In the genomic region with DNA sequence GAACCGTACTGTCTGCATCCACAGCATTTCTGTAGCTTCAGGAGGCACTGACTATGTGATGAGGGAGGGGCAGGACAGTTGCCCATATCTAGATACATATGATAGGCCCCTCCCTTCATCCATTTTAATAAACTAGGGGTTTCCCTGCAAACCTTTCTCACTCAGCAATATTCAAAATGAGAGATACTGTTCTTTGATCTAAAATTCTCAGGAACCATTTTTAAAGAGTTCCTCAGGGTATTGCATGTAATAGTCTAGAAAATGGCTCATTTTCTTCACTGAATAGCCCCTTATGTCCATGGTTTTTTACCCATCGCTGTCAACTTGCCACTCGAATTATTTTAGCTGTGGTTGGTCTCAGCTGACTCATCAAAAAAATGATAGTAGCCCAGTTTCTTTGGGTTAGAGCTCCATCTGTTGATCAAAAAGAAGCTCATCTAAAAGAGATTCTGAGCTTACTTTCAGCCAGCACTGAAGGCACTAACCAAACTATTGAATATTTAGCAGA, we compare ENCODE assay signal across 8 cellular contexts. TPM values are rescaled to one million over a fixed set of nuclear protein-coding genes. Genes with fewer than 3 reads are reported as not detected.
DNase-seq lines count a peak whose midpoint lies in the region; ATAC-seq and TF ChIP-seq lines count a peak whose summit lies in the region.

No MANE protein-coding gene starts in this region.

- H3K27ac ChIP-seq in OCI-LY3 (ENCODE audit: low read length) (peak overlapping the region; percentile 47), testis (no peak overlapping the region)

- H3K4me1 ChIP-seq in OCI-LY3 (ENCODE audit: low read length) (peaks cover 14% of the 10 kb centered on the region), testis (no peaks in the 10 kb centered on the region)

- H4K20me1 ChIP-seq in OCI-LY3 (ENCODE audit: insufficient read depth, low read length) = no peaks in the 10 kb centered on the region

- peak overlapping the region; percentile 5 to 73 (median 62) for H3K27ac Mint-ChIP-seq in brain

- no peaks in the 10 kb centered on the region for H3K27me3 ChIP-seq in OCI-LY3 (ENCODE audit: low read depth, low read length)
- no peaks in the 10 kb centered on the region for H3K27me3 ChIP-seq in kidney epithelial cell (ENCODE audit: control insufficient read depth, insufficient read depth, low read length)
- H3K27me3 ChIP-seq in testis = no peaks in the 10 kb centered on the region

- no peaks in the 10 kb centered on the region for H3K9me3 ChIP-seq in OCI-LY3 (ENCODE audit: insufficient read depth, low read length)
- H3K9me3 ChIP-seq in testis = no peaks in the 10 kb centered on the region

- H3K79me2 ChIP-seq in OCI-LY3 (ENCODE audit: low read length) = no peaks in the 10 kb centered on the region

- DNase-seq in DMS79 (lab: John Stamatoyannopoulos, UW) (peak; percentile 11), HPDE6-E6E7 (ENCODE audit: extremely low spot score) (peak; percentile 25), kidney epithelial cell (ENCODE audit: low read depth) (peak; percentile 28), testis (no peak)

- H2AFZ ChIP-seq in OCI-LY3 (ENCODE audit: low read depth, low read length) = peak overlapping the region; percentile 49; the same call in 1 of the 2 replicates

- ATAC-seq in GM18520 (IDR thresholded peaks at IDR 0.05; ENCODE audit: unreplicated experiment) (no peak), HG03135 (IDR thresholded peaks at IDR 0.05; ENCODE audit: unreplicated experiment) (no peak)

- 45 to 47% methylated on average over 3 of the region's 3 CpGs for WGBS in testis, 2 donors

- no peaks in the 10 kb centered on the region for H3K27me3 Mint-ChIP-seq in brain

- peak overlapping the region; percentile 37 for H3K9ac ChIP-seq in OCI-LY3 (ENCODE audit: low read length)

- TF ChIP-seq POLR2A in testis (IDR thresholded peaks at IDR 0.05) = no peak

- peaks cover 24% of the 10 kb centered on the region for H3K36me3 Mint-ChIP-seq in brain

- H3K4me1 Mint-ChIP-seq in brain = peaks cover 5% of the 10 kb centered on the region

- intact Hi-C loops in testis (cut with DNase I; ENCODE audit: low total_unique reads) = no loop called here

- H3K9me3 Mint-ChIP-seq in brain = no peaks in the 10 kb centered on the region

- TF ChIP-seq CTCF in OCI-LY3 (IDR thresholded peaks at IDR 0.05; ENCODE audit: low read depth, low read length) = peak; percentile 90
- peak; percentile 58 to 59 for TF ChIP-seq CTCF in brain (conservative IDR thresholded peaks at IDR 0.05)
- peak; percentile 52 for TF ChIP-seq CTCF in kidney epithelial cell (IDR thresholded peaks at IDR 0.05; ENCODE audit: insufficient read depth, low read length, poor library complexity, severe bottlenecking)
- TF ChIP-seq CTCF in testis (IDR thresholded peaks at IDR 0.05) = peak; percentile 20 to 38 (median 31)

- H3K4me3 ChIP-seq in OCI-LY3 (ENCODE audit: low read length) = peak overlapping the region; percentile 70
- H3K4me3 ChIP-seq in kidney epithelial cell (ENCODE audit: low read depth, low read length) = no peak overlapping the region
- H3K4me3 ChIP-seq in testis = no peak overlapping the region

- H3K4me2 ChIP-seq in OCI-LY3 (ENCODE audit: low read length) = peak overlapping the region; percentile 85

- H3K4me3 Mint-ChIP-seq in brain = peak overlapping the region in 1 of 5 experiments; percentile 15

- peaks cover 3% of the 10 kb centered on the region for H3K36me3 ChIP-seq in OCI-LY3 (replicated peaks; ENCODE audit: low read depth, low read length)
- H3K36me3 ChIP-seq in kidney epithelial cell (ENCODE audit: control insufficient read depth, insufficient read depth, low read length) = no peaks in the 10 kb centered on the region
- no peaks in the 10 kb centered on the region for H3K36me3 ChIP-seq in testis (ENCODE audit: low read depth, missing control alignments)

RNA-seq across cellular contexts. Expression of a gene that starts 37.0 kb away (rescaled TPM):
- polyA plus RNA-seq in brain (ENCODE audit: insufficient read depth, low read depth, low replicate concordance) (not detected), testis (ENCODE audit: insufficient read depth, low read depth, low replicate concordance) (3.8 TPM)
- total RNA-seq in kidney epithelial cell (not detected in 2 replicates), testis (1 to 10 TPM; 3.3 to 9.5 TPM)

RNA-seq across cellular contexts. Expression of a gene that starts 42.0 kb away (rescaled TPM):
- polyA plus RNA-seq in brain (ENCODE audit: insufficient read depth, low read depth, low replicate concordance) (4.1 TPM), testis (ENCODE audit: insufficient read depth, low read depth, low replicate concordance) (43.5 TPM)
- total RNA-seq in kidney epithelial cell (14.9 and 16.1 TPM in 2 replicates), testis (10 to 100 TPM; 29.5 to 46.5 TPM)

RNA-seq across cellular contexts. Expression of a gene that starts 42.5 kb away (rescaled TPM):
- polyA plus RNA-seq in brain (ENCODE audit: insufficient read depth, low read depth, low replicate concordance) (312 TPM), testis (ENCODE audit: insufficient read depth, low read depth, low replicate concordance) (345 TPM)
- total RNA-seq in kidney epithelial cell (160 and 163 TPM in 2 replicates), testis (100 to 1,000 TPM; 139 to 149 TPM)

RNA-seq across cellular contexts. Expression of a gene that starts 52.3 kb away (rescaled TPM):
- 64.0 TPM for polyA plus RNA-seq in brain (ENCODE audit: insufficient read depth, low read depth, low replicate concordance)
- 47.8 and 51.0 TPM in 2 replicates for total RNA-seq in kidney epithelial cell
- 10 to 100 TPM; 45.2 to 47.1 TPM for total RNA-seq in testis
- 44.3 TPM for polyA plus RNA-seq in testis (ENCODE audit: insufficient read depth, low read depth, low replicate concordance)

Comparison
In these comparisons a context has a peak if more than half of its experiments do, and no peak if none do; other contexts are left out.
1. CTCF ChIP-seq: peak in every context shown above with its lines; median percentile 90 in OCI-LY3; 58 in brain; 52 in kidney epithelial cell; 31 in testis.